Comparison of ENCODE assay signal across 11 cellular contexts in the genomic region with DNA sequence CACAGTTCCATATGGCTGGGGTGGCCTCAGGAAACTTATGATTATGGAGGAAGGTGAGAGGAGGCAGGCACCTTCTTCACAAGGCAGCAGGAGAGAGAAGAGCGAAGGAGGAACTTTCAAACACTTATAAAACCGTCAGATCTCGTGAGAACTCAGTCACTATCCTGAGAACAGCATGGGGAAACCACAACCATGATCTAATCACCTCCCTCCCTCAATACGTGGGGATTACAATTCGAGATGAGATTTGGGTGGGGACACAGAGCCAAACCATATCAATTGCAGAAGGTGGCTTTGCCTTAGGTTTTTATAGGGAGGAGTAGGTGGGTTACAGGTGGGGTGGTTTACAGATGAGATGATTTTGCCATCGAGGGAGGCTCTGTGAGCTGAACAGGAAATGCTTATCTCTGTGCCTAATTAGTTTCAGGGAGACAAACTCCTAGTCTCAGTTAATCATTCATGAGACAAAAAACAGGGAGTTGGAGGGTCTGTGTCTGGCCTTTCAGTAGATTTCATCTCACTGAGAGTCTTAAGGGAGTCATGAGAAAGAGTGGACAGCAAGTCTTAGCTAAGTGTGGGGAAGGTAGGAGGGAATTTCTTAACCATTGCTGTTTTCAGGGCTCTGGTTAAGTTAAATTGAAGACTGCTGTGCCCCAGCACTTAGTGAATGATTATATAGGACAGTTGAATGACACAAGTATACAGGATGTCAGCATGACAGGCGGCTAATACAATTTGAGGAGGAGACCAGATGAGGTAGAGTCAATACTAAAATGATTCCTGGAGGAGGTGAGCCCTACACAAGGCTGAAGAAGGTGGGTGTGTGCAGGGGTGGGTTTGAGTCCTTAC. TPM values are rescaled to one million over a fixed set of nuclear protein-coding genes. Genes with fewer than 3 reads are reported as not detected.
DNase-seq lines count a peak whose midpoint lies in the region; ATAC-seq and TF ChIP-seq lines count a peak whose summit lies in the region.
"Had no signal": no experiment of that assay in that cellular context is flagged by ENCODE, and none has a peak within 500 bp of the region (broad histone marks: within the 10 kb centered on the region; RNA-seq: fewer than 3 reads in every experiment).

No MANE protein-coding gene starts in this region.

- H3K4me1 Mint-ChIP-seq in CD4-positive, alpha-beta T cell (ENCODE audit: low read depth): peaks cover 73% of the 10 kb centered on the region
- H3K4me1 Mint-ChIP-seq in T-helper 17 cell: peaks cover 23% of the 10 kb centered on the region

- H3K27me3 ChIP-seq in CD4-positive, alpha-beta T cell (ENCODE audit: control insufficient read depth, insufficient read depth, low read length): no peaks in the 10 kb centered on the region
- H3K27me3 ChIP-seq: SJSA1 had no signal

- no peak for TF ChIP-seq CTCF in CD4-positive, alpha-beta T cell (IDR thresholded peaks at IDR 0.05)
- no peak for TF ChIP-seq CTCF in coronary artery (IDR thresholded peaks at IDR 0.05)

- H3K36me3 Mint-ChIP-seq in CD4-positive, alpha-beta T cell (ENCODE audit: low read depth): no peaks in the 10 kb centered on the region
- peaks cover 7% of the 10 kb centered on the region for H3K36me3 Mint-ChIP-seq in T-helper 17 cell (ENCODE audit: low read depth)
- H3K36me3 Mint-ChIP-seq: stimulated activated naive B cell treated with anti-CD40 and anti-IgM and Interleukin-4, amounts not matched to agents 10 μg/mL and 1 μg/mL and 100 μg/mL, for 72 hours had no signal

- peak overlapping the region; percentile 47 for H3K4me3 Mint-ChIP-seq in CD4-positive, alpha-beta T cell
- H3K4me3 Mint-ChIP-seq in T-helper 17 cell: peak overlapping the region; percentile 37
- H3K4me3 Mint-ChIP-seq: dendritic cell treated with granulocyte-macrophage colony-stimulating factor and Interleukin-4, amounts not matched to agents 40 ng/mL and 50 ng/mL, for 4 days; stimulated activated naive B cell treated with anti-CD40 and anti-IgM and Interleukin-4, amounts not matched to agents 10 μg/mL and 1 μg/mL and 100 μg/mL, for 72 hours had no signal

- H3K4me1 ChIP-seq in mesodermal cell (ENCODE audit: control insufficient read depth, insufficient read depth, low read length, poor library complexity, severe bottlenecking): peaks cover 33% of the 10 kb centered on the region

- intact Hi-C loops in CD4-positive, alpha-beta T cell (cut with DNase I, micrococcal nuclease): loop anchor here in 1 of 2 experiments (2.0 kb wide), 1 partner anchor 47 kb away; a partner anchor contains a TSS

- DNase-seq in CD4-positive, alpha-beta T cell: no peak
- DNase-seq in T-helper 17 cell (no peak), islet precursor cell (no peak), epidermal melanocyte (ENCODE audit: insufficient read length, low spot score) (no peak), coronary artery (ENCODE audit: low spot score) (no peak)
- DNase-seq: stimulated activated naive B cell treated with anti-CD40 and anti-IgM and Interleukin-4, amounts not matched to agents 10 μg/mL and 1 μg/mL and 100 μg/mL, for 72 hours had no signal

- H3K36me3 ChIP-seq in mesodermal cell (ENCODE audit: control insufficient read depth, insufficient read depth, low read length): no peaks in the 10 kb centered on the region
- H3K36me3 ChIP-seq: SJSA1 had no signal

- H3K4me3 ChIP-seq in mesodermal cell (ENCODE audit: extremely low read depth, insufficient read depth, low read length, poor library complexity, severe bottlenecking): no peak overlapping the region
- no peak overlapping the region for H3K4me3 ChIP-seq in coronary artery
- H3K4me3 ChIP-seq: SJSA1 had no signal

- peak; percentile 27 for ATAC-seq in CD4-positive, alpha-beta T cell (ENCODE audit: poor library complexity)
- ATAC-seq in GM21447 (IDR thresholded peaks at IDR 0.05; ENCODE audit: unreplicated experiment) (peak; percentile 79), T-helper 17 cell (no peak), HG03025 (IDR thresholded peaks at IDR 0.05; ENCODE audit: low FRiP score, unreplicated experiment) (no peak)
- ATAC-seq: stimulated activated naive B cell treated with anti-CD40 and anti-IgM and Interleukin-4, amounts not matched to agents 10 μg/mL and 1 μg/mL and 100 μg/mL, for 72 hours had no signal

- H3K27ac ChIP-seq in CD4-positive, alpha-beta T cell (ENCODE audit: low read depth, low read length): no peak overlapping the region
- H3K27ac ChIP-seq in mesodermal cell (ENCODE audit: low read depth, low read length, severe bottlenecking) (peak overlapping the region; percentile 86), coronary artery (peak overlapping the region in 1 of 2 donors; percentile 77)
- H3K27ac ChIP-seq: SJSA1 had no signal

- WGBS in mesodermal cell (ENCODE audit: insufficient coverage in 2 of 2), 2 experiments: 50 to 93% methylated on average over 1 to 2 of the region's 7 CpGs

- H3K27ac Mint-ChIP-seq in CD4-positive, alpha-beta T cell: peak overlapping the region; percentile 91
- peak overlapping the region; percentile 24 for H3K27ac Mint-ChIP-seq in T-helper 17 cell
- H3K27ac Mint-ChIP-seq: dendritic cell treated with granulocyte-macrophage colony-stimulating factor and Interleukin-4, amounts not matched to agents 40 ng/mL and 50 ng/mL, for 4 days; stimulated activated naive B cell treated with anti-CD40 and anti-IgM and Interleukin-4, amounts not matched to agents 10 μg/mL and 1 μg/mL and 100 μg/mL, for 72 hours had no signal

- H3K9me3 ChIP-seq in CD4-positive, alpha-beta T cell (ENCODE audit: control insufficient read depth, low read length): no peaks in the 10 kb centered on the region
- H3K9me3 ChIP-seq in T-helper 17 cell (ENCODE audit: control insufficient read depth, low read length, poor library complexity, severe bottlenecking): no peaks in the 10 kb centered on the region
- H3K9me3 ChIP-seq in mesodermal cell (ENCODE audit: control insufficient read depth, low read length): peaks cover 8% of the 10 kb centered on the region
- H3K9me3 ChIP-seq: SJSA1 had no signal

- H3K27me3 Mint-ChIP-seq in CD4-positive, alpha-beta T cell: no peaks in the 10 kb centered on the region
- no peaks in the 10 kb centered on the region for H3K27me3 Mint-ChIP-seq in T-helper 17 cell
- H3K27me3 Mint-ChIP-seq: dendritic cell treated with granulocyte-macrophage colony-stimulating factor and Interleukin-4, amounts not matched to agents 40 ng/mL and 50 ng/mL, for 4 days had no signal

- peaks cover 5% of the 10 kb centered on the region for H3K9me3 Mint-ChIP-seq in CD4-positive, alpha-beta T cell
- H3K9me3 Mint-ChIP-seq: dendritic cell treated with granulocyte-macrophage colony-stimulating factor and Interleukin-4, amounts not matched to agents 40 ng/mL and 50 ng/mL, for 4 days had no signal

- CTCF ChIA-PET in CD4-positive, alpha-beta T cell (lab: Charles Lee): interaction anchor here (1.7 kb wide), 1 partner anchor 14 kb away, joined by 3 read pairs; no protein-coding TSS in a partner anchor

- POLR2A ChIA-PET in CD4-positive, alpha-beta T cell (lab: Charles Lee): interaction anchor here (0.8 to 2.8 kb wide), 7 partner anchors 9 to 865 kb away, joined by 3 to 28 read pairs (median 11); a partner anchor contains a TSS

RNA-seq across cellular contexts. Expression of a gene that starts 47.7 kb away (rescaled TPM):
- total RNA-seq in CD4-positive, alpha-beta T cell: 100 to 1,000 TPM; 121 to 124 TPM
- total RNA-seq in T-helper 17 cell: 10 to 100 TPM; 77.0 to 88.9 TPM
- 107 TPM for polyA plus RNA-seq in mesodermal cell (2013, experiment 1 of 2)
- 110 TPM for polyA plus RNA-seq in mesodermal cell (2013, experiment 2 of 2)

RNA-seq across cellular contexts. Expression of a gene that starts 47.9 kb away (rescaled TPM):
- total RNA-seq in CD4-positive, alpha-beta T cell: under 1 TPM; 0.16 to 0.22 TPM
- under 1 TPM; 0.23 to 0.27 TPM for total RNA-seq in T-helper 17 cell
- 2.4 TPM for polyA plus RNA-seq in mesodermal cell (2013, experiment 1 of 2)
- polyA plus RNA-seq in mesodermal cell (2013, experiment 2 of 2): 1.9 TPM

Comparison
In these comparisons a context has a peak if more than half of its experiments do, and no peak if none do; other contexts are left out.
1. ATAC-seq: peak in CD4-positive, alpha-beta T cell (single experiment) and GM21447 (single experiment); none in T-helper 17 cell (single experiment) and HG03025 (single experiment).